15 cellular contexts compared by ENCODE assay signal in genomic region chr2:489084-489483, GRCh38.
DNase-seq lines count a peak whose midpoint lies in the region; ATAC-seq, FAIRE-seq and TF ChIP-seq lines count a peak whose summit lies in the region.
"Had no signal": no experiment of that assay in that cellular context is flagged by ENCODE, and none has a peak within 500 bp of the region (broad histone marks: within the 10 kb centered on the region; RNA-seq: fewer than 3 reads in every experiment).

No MANE protein-coding gene starts in this region.

- 8% methylated on average over 14 of the region's 14 CpGs for WGBS in HepG2 (ENCODE audit: low lambda C conversion rate)
- whole genome bisulfite sequencing in right lobe of liver (ENCODE audit: insufficient coverage, low coverage, low lambda C conversion rate, missing lambda C conversion rate), result 73% methylated on average over 5 of the region's 14 CpGs
- 91 to 93% methylated on average over 12 to 14 of the region's 14 CpGs for WGBS in endodermal cell (ENCODE audit: insufficient coverage in 1 of 2, insufficient read length in 1 of 2), 2 experiments

- H3K36me3 Mint-ChIP-seq in neural progenitor cell (peaks cover 4% of the 10 kb centered on the region), endodermal cell (ENCODE audit: low read depth) (no peaks in the 10 kb centered on the region)
- H3K36me3 Mint-ChIP-seq: CD4-positive, alpha-beta memory T cell had no signal

- H3K79me2 ChIP-seq in HepG2 (ENCODE audit: insufficient read depth, low read length) (no peaks in the 10 kb centered on the region), neural progenitor cell (ENCODE audit: low read depth) (no peaks in the 10 kb centered on the region)

- H3K4me1 ChIP-seq in HepG2 (ENCODE audit: insufficient read depth, low read length) (no peaks in the 10 kb centered on the region), right lobe of liver (no peaks in the 10 kb centered on the region), neural progenitor cell (no peaks in the 10 kb centered on the region), endodermal cell (ENCODE audit: control insufficient read depth, insufficient read depth, low read length) (no peaks in the 10 kb centered on the region)

- H3K27ac Mint-ChIP-seq in neural progenitor cell (peak overlapping the region; percentile 24), endodermal cell (no peak overlapping the region)
- H3K27ac Mint-ChIP-seq: CD4-positive, alpha-beta memory T cell had no signal

- H3F3A ChIP-seq in neural progenitor cell (ENCODE audit: low read depth), result no peaks in the 10 kb centered on the region

- FAIRE-seq in HepG2 (lab: Jason Lieb, UNC), result peak; percentile 36
- FAIRE-seq: GM12891, H54 had no signal

- no peak overlapping the region for H3K4me3 ChIP-seq in HepG2 (replicated peaks in 1 of 3; ENCODE audit: insufficient read depth in 1 of 3, low read depth in 2 of 3, low read length in 3 of 3)
- no peak overlapping the region for H3K4me3 ChIP-seq in right lobe of liver
- no peak overlapping the region for H3K4me3 ChIP-seq in coronary artery
- H3K4me3 ChIP-seq in neural progenitor cell, result no peak overlapping the region
- no peak overlapping the region for H3K4me3 ChIP-seq in endodermal cell (ENCODE audit: low read length)
- no peak overlapping the region for H3K4me3 ChIP-seq in brain microvascular endothelial cell (ENCODE audit: low read depth, low read length)

- H3K36me3 ChIP-seq in HepG2 (replicated peaks in 1 of 2; ENCODE audit: control insufficient read depth in 1 of 2, insufficient read depth in 2 of 2, low read length in 2 of 2) (no peaks in the 10 kb centered on the region), right lobe of liver (no peaks in the 10 kb centered on the region), neural progenitor cell (no peaks in the 10 kb centered on the region), endodermal cell (ENCODE audit: control insufficient read depth, insufficient read depth, low read length) (no peaks in the 10 kb centered on the region), brain microvascular endothelial cell (replicated peaks) (no peaks in the 10 kb centered on the region)

- TF ChIP-seq EP300 in HepG2 (IDR thresholded peaks at IDR 0.05; ENCODE audit: low read depth in 2 of 2, low read length in 2 of 2), result no peak
- TF ChIP-seq EP300 in HepG2 (CRISPR knock-in tag; IDR thresholded peaks at IDR 0.05; ENCODE audit: borderline replicate concordance), result no peak

- BruUV-seq in HepG2 (replicated peaks; lab: Mats Ljungman, UMichigan), result no TSS peak

- H3K4me1 Mint-ChIP-seq in neural progenitor cell, result peaks cover 6% of the 10 kb centered on the region
- no peaks in the 10 kb centered on the region for H3K4me1 Mint-ChIP-seq in endodermal cell
- H3K4me1 Mint-ChIP-seq: CD4-positive, alpha-beta memory T cell had no signal

- H3K4me3 Mint-ChIP-seq in neural progenitor cell, result no peak overlapping the region
- H3K4me3 Mint-ChIP-seq in endodermal cell, result no peak overlapping the region
- H3K4me3 Mint-ChIP-seq: CD4-positive, alpha-beta memory T cell had no signal

- ATAC-seq in HepG2 (peak; percentile 61), right lobe of liver (no peak)
- ATAC-seq: HCT116 had no signal

- H3K9me3 Mint-ChIP-seq in neural progenitor cell, result peaks cover 14% of the 10 kb centered on the region
- H3K9me3 Mint-ChIP-seq in endodermal cell, result no peaks in the 10 kb centered on the region
- H3K9me3 Mint-ChIP-seq: CD4-positive, alpha-beta memory T cell had no signal

- no peak for DNase-seq in HepG2 (ENCODE audit: low spot score)
- no peak for DNase-seq in right lobe of liver
- DNase-seq in coronary artery (ENCODE audit: low spot score), result peak; percentile 22
- no peak for DNase-seq in neural progenitor cell (ENCODE audit: low spot score)
- no peak for DNase-seq in GM19240 (ENCODE audit: insufficient read length, low spot score)
- DNase-seq in endodermal cell, result no peak
- DNase-seq in brain microvascular endothelial cell, result no peak
- DNase-seq: 8988T; ACHN; CD4-positive, alpha-beta memory T cell; DMS79 had no signal

- POLR2A ChIA-PET in HepG2 (lab: Yijun Ruan, JAX), result no interaction called here

- TF ChIP-seq RAD21 in HepG2 (CRISPR knock-in tag; IDR thresholded peaks at IDR 0.05), result no peak

- TF ChIP-seq CTCF in HepG2 (CRISPR knock-in tag; IDR thresholded peaks at IDR 0.05), result no peak
- TF ChIP-seq CTCF in right lobe of liver (IDR thresholded peaks at IDR 0.05), result no peak
- TF ChIP-seq CTCF in coronary artery (IDR thresholded peaks at IDR 0.05), result no peak
- no peak for TF ChIP-seq CTCF in neural progenitor cell (IDR thresholded peaks at IDR 0.05)
- no peak for TF ChIP-seq CTCF in endodermal cell (conservative IDR thresholded peaks at IDR 0.05)
- TF ChIP-seq CTCF in brain microvascular endothelial cell (IDR thresholded peaks at IDR 0.05; ENCODE audit: low read depth, low read length, missing control alignments), result no peak

- TF ChIP-seq POLR2A in HepG2 (IDR thresholded peaks at IDR 0.05; ENCODE audit: insufficient read depth in 1 of 2, low read depth in 2 of 2, low read length in 2 of 2) (no peak), right lobe of liver (IDR thresholded peaks at IDR 0.05) (no peak)

- H3K9ac ChIP-seq in HepG2 (ENCODE audit: insufficient read depth, low read depth, low read length), result no peak overlapping the region
- no peak overlapping the region for H3K9ac ChIP-seq in neural progenitor cell
- no peak overlapping the region for H3K9ac ChIP-seq in endodermal cell (ENCODE audit: extremely low read depth, low read length, poor library complexity, severe bottlenecking)

- H3K27ac ChIP-seq in HepG2 (ENCODE audit: extremely low read length, insufficient read depth, low read length) (no peak overlapping the region), right lobe of liver (no peak overlapping the region), coronary artery (no peak overlapping the region), neural progenitor cell (no peak overlapping the region), endodermal cell (ENCODE audit: low read depth, low read length) (no peak overlapping the region), brain microvascular endothelial cell (no peak overlapping the region)
- H3K27ac ChIP-seq: C4-2B had no signal

- in situ Hi-C loops in HepG2 (cut with HindIII; ENCODE audit: extremely low pct_ligation_motif_present, low pct_unique_long_range_greater_than_20kb) (no loop called here), brain microvascular endothelial cell (cut with HindIII; ENCODE audit: low pct_ligation_motif_present, low sequenced_read_pairs) (no loop called here)

- peaks cover 8 to 42% of the 10 kb centered on the region in 2 experiments for H3K27me3 ChIP-seq in HepG2 (ENCODE audit: control insufficient read depth in 1 of 2, insufficient read depth in 2 of 2, low read length in 2 of 2)
- no peaks in the 10 kb centered on the region for H3K27me3 ChIP-seq in right lobe of liver
- H3K27me3 ChIP-seq in neural progenitor cell, result no peaks in the 10 kb centered on the region
- no peaks in the 10 kb centered on the region for H3K27me3 ChIP-seq in endodermal cell (ENCODE audit: control insufficient read depth, insufficient read depth, low read length, poor library complexity, severe bottlenecking)
- no peaks in the 10 kb centered on the region for H3K27me3 ChIP-seq in brain microvascular endothelial cell (replicated peaks)

- no peak overlapping the region for H2AFZ ChIP-seq in HepG2 (ENCODE audit: low read length)
- no peak overlapping the region for H2AFZ ChIP-seq in neural progenitor cell (replicated peaks)

- H4K20me1 ChIP-seq in HepG2 (ENCODE audit: insufficient read depth, low read length) (no peaks in the 10 kb centered on the region), neural progenitor cell (ENCODE audit: low read depth) (no peaks in the 10 kb centered on the region)

- no peak overlapping the region for H3K4me2 ChIP-seq in HepG2 (ENCODE audit: low read depth, low read length)
- no peak overlapping the region for H3K4me2 ChIP-seq in neural progenitor cell

- H3K9me3 ChIP-seq in HepG2 (ENCODE audit: low read length), result no peaks in the 10 kb centered on the region
- H3K9me3 ChIP-seq in right lobe of liver, result no peaks in the 10 kb centered on the region
- no peaks in the 10 kb centered on the region for H3K9me3 ChIP-seq in neural progenitor cell (ENCODE audit: low read depth)
- H3K9me3 ChIP-seq in endodermal cell (ENCODE audit: control insufficient read depth, low read length), result no peaks in the 10 kb centered on the region

- H3K27me3 Mint-ChIP-seq in neural progenitor cell (ENCODE audit: insufficient read depth, low read depth) (peaks cover 6% of the 10 kb centered on the region), endodermal cell (ENCODE audit: insufficient read depth) (peaks cover 10% of the 10 kb centered on the region)

- intact Hi-C loops in HepG2 (cut with micrococcal nuclease; ENCODE audit: unreplicated experiment), result no loop called here
- intact Hi-C loops in right lobe of liver (cut with DNase I), result no loop called here

- CTCF ChIA-PET in HepG2 (lab: Yijun Ruan, JAX; ENCODE audit: low intra/inter-chr PET ratio, low total read pairs), result no interaction called here

TF ChIP-seq in HepG2, 621 proteins besides CTCF, POLR2A, EP300 and RAD21 (continues in another document):
- TF ChIP-seq TRIM24 (CRISPR knock-in tag; IDR thresholded peaks at IDR 0.05), result no peak
- no peak for TF ChIP-seq SAP130 (CRISPR knock-in tag; IDR thresholded peaks at IDR 0.05; ENCODE audit: low read depth)
- peak; percentile 68; the same call in 1 of the 2 replicates for TF ChIP-seq RAD51 (IDR thresholded peaks at IDR 0.05; ENCODE audit: borderline replicate concordance)
- no peak for TF ChIP-seq SIN3A (IDR thresholded peaks at IDR 0.05; ENCODE audit: borderline replicate concordance, low read depth, low read length)
- TF ChIP-seq USF2 (IDR thresholded peaks at IDR 0.05; ENCODE audit: low read depth, low read length), result peak; percentile 69
- TF ChIP-seq USF2 (CRISPR knock-in tag; IDR thresholded peaks at IDR 0.05; ENCODE audit: borderline replicate concordance), result no peak
